ENCODE assay signal across 8 cellular contexts in the genomic region with DNA sequence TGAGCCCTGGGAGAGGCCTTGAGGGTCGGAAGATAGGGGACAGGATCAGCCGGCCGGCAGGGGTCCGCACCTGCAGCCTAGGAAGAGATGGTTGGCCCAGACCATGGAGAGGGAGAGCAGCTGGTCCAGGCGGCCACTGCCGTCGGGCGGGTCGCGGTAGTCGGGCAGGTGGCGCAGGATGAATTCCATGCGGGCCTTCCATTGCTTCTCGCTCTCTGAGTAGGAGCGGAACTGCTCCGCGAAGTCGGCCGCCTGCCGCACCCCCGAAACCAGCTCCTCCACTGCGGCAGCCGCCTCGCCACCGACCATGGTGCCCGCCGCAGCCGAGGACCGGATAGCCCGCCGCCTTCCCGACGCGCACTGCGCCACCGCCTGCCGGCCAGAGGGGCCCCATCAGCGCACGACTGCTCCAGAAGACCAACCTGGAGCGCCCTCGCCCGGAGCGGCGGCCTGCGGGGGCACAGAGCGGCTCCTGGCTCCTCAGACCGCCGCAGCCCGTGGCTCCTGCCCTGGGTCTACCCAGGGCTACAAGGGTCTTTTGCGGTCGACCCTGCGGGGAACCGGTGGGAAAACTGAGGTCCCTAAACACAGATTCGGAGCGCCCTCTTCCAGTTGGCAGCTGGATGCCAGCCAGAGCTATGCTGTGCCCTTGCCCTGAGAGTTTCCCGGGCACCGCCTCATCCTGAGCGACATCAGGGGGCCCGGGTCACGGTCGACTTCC. TPM values are rescaled to one million over a fixed set of nuclear protein-coding genes. Genes with fewer than 3 reads are reported as not detected.
DNase-seq lines count a peak whose midpoint lies in the region; ATAC-seq and TF ChIP-seq lines count a peak whose summit lies in the region.

A gene with protein sequence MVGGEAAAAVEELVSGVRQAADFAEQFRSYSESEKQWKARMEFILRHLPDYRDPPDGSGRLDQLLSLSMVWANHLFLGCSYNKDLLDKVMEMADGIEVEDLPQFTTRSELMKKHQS (minus strand): TSS at position 336 of the 721 bp plus-strand sequence. CDS start 27 bp downstream, at position 309.

- peak within 1 kb of the TSS; percentile 72 for H3K4me2 ChIP-seq in trophoblast cell (ENCODE audit: low read length)

- H4K8ac ChIP-seq in trophoblast cell (ENCODE audit: low read depth, low read length): peak within 1 kb of the TSS; percentile 90

- H3K27ac ChIP-seq in trophoblast cell (ENCODE audit: low read depth, low read length) (peak within 1 kb of the TSS; percentile 19), tibial nerve (peak within 1 kb of the TSS; percentile 55 to 89 (median 85))

- DNase-seq in NCI-H1092 (lab: John Stamatoyannopoulos, UW): peak; percentile 76
- peak; percentile 68 to 92 for DNase-seq in SW 1271 (lab: John Stamatoyannopoulos, UW)
- peak; percentile 80 for DNase-seq in activated naive CD8-positive, alpha-beta T cell treated with anti-CD3 and anti-CD28 coated beads, Interleukin-2, amount 50 U/mL, for 16 hours (ENCODE audit: low read depth, low spot score)
- DNase-seq in Right ventricle myocardium inferior (ENCODE audit: missing footprints): peak; percentile 96
- DNase-seq in trophoblast cell: peak; percentile 74 to 80
- peak; percentile 81 for DNase-seq in tibial nerve (ENCODE audit: low spot score in 2 of 2)

- ATAC-seq in HG02610 (IDR thresholded peaks at IDR 0.05; ENCODE audit: unreplicated experiment) (peak; percentile 99), Right ventricle myocardium inferior (peak; percentile 100)

- H3K4ac ChIP-seq in trophoblast cell (ENCODE audit: low read depth, low read length): peak within 1 kb of the TSS; percentile 96

- peak within 1 kb of the TSS; percentile 98 for H4K12ac ChIP-seq in trophoblast cell (ENCODE audit: low read depth, low read length)

- H3K27me3 ChIP-seq in trophoblast cell (ENCODE audit: insufficient read depth, low read length) (no peaks in the 10 kb centered on the region), tibial nerve (no peaks in the 10 kb centered on the region)

- H2BK12ac ChIP-seq in trophoblast cell (ENCODE audit: low read length): peak within 1 kb of the TSS; percentile 48

- H3K36me3 ChIP-seq in trophoblast cell (ENCODE audit: control insufficient read depth in 1 of 2, insufficient read depth in 2 of 2, low read length in 2 of 2): no peaks in the 10 kb centered on the region
- H3K36me3 ChIP-seq in tibial nerve: peaks cover 0 to 13% (median 0%) of the 10 kb centered on the region in 3 donors

- H3K4me3 ChIP-seq in trophoblast cell (ENCODE audit: low read depth, low read length) (peak within 1 kb of the TSS; percentile 87), tibial nerve (peak within 1 kb of the TSS; percentile 59 to 91 (median 80))

- H3K18ac ChIP-seq in trophoblast cell (ENCODE audit: low read length): peak within 1 kb of the TSS; percentile 88

- peak in 1 of 2 donors; percentile 51 for TF ChIP-seq POLR2A in tibial nerve (IDR thresholded peaks at IDR 0.05)

- H3K9me3 ChIP-seq in trophoblast cell (ENCODE audit: insufficient read depth, low read depth, low read length): no peaks in the 10 kb centered on the region
- H3K9me3 ChIP-seq in tibial nerve: no peaks in the 10 kb centered on the region

- H2AK5ac ChIP-seq in trophoblast cell (ENCODE audit: low read length): peak within 1 kb of the TSS; percentile 94

- H2AFZ ChIP-seq in trophoblast cell (ENCODE audit: insufficient read depth, low read length, poor library complexity): peak within 1 kb of the TSS; percentile 66

- H3K14ac ChIP-seq in trophoblast cell (ENCODE audit: low read length): peak within 1 kb of the TSS; percentile 94

- peaks cover 9% of the 10 kb centered on the region for H3K79me1 ChIP-seq in trophoblast cell (ENCODE audit: low read length)

- H4K91ac ChIP-seq in trophoblast cell (ENCODE audit: low read depth, low read length): peak within 1 kb of the TSS; percentile 67

- H2BK120ac ChIP-seq in trophoblast cell (ENCODE audit: insufficient read depth, low read length, poor library complexity): peak within 1 kb of the TSS; percentile 60

- WGBS in trophoblast cell (ENCODE audit: extremely low coverage, insufficient coverage, insufficient read length): no CpG with 5 or more reads among the region's 61 CpGs
- 0 to 1% methylated on average over 30 to 33 of the region's 61 CpGs for WGBS in tibial nerve, 2 donors

- intact Hi-C loops in Right ventricle myocardium inferior (cut with DNase I): loop anchor here (1.0 to 5.0 kb wide), 4 partner anchors 27 to 166 kb away; no protein-coding TSS in a partner anchor

- TF ChIP-seq EP300 in tibial nerve (IDR thresholded peaks at IDR 0.05): peak; percentile 74 to 96

- H3K23ac ChIP-seq in trophoblast cell (ENCODE audit: low read length): no peak within 1 kb of the TSS

- H2BK5ac ChIP-seq in trophoblast cell (ENCODE audit: low read depth, low read length, poor library complexity): peak within 1 kb of the TSS; percentile 8

- peak; percentile 76 for TF ChIP-seq CTCF in GM12873 (IDR thresholded peaks at IDR 0.05; ENCODE audit: insufficient read depth, low read depth, low read length, missing control alignments)
- TF ChIP-seq CTCF in tibial nerve (IDR thresholded peaks at IDR 0.05): peak; percentile 70 to 97 (median 94)

- peak within 1 kb of the TSS; percentile 41 for H3K9ac ChIP-seq in trophoblast cell (ENCODE audit: low read length)

- H3K4me1 ChIP-seq in trophoblast cell (ENCODE audit: control insufficient read depth in 1 of 2, insufficient read depth in 2 of 2, low read length in 2 of 2) (peaks cover 7 to 10% of the 10 kb centered on the region in 2 experiments), tibial nerve (peaks cover 5 to 35% (median 18%) of the 10 kb centered on the region in 4 donors)

- H3K79me2 ChIP-seq in trophoblast cell (ENCODE audit: control insufficient read depth, insufficient read depth, low read length, poor library complexity): peaks cover 6% of the 10 kb centered on the region

RNA-seq across cellular contexts. Expression of the gene that starts here (rescaled TPM):
- total RNA-seq in Right ventricle myocardium inferior: 45.7 TPM
- polyA plus RNA-seq in trophoblast cell (2013): 21.1 and 23.7 TPM in 2 replicates
- total RNA-seq in tibial nerve: 10 to 100 TPM; 13.9 to 37.6 (median 18.5) TPM

Comparison
In these comparisons a context has a peak if more than half of its experiments do, and no peak if none do; other contexts are left out.
1. Peak in every context shown above with its lines: DNase-seq, ATAC-seq, H3K4me3 ChIP-seq and H3K27ac ChIP-seq.